8 cellular contexts compared by ENCODE assay signal in the genomic region with DNA sequence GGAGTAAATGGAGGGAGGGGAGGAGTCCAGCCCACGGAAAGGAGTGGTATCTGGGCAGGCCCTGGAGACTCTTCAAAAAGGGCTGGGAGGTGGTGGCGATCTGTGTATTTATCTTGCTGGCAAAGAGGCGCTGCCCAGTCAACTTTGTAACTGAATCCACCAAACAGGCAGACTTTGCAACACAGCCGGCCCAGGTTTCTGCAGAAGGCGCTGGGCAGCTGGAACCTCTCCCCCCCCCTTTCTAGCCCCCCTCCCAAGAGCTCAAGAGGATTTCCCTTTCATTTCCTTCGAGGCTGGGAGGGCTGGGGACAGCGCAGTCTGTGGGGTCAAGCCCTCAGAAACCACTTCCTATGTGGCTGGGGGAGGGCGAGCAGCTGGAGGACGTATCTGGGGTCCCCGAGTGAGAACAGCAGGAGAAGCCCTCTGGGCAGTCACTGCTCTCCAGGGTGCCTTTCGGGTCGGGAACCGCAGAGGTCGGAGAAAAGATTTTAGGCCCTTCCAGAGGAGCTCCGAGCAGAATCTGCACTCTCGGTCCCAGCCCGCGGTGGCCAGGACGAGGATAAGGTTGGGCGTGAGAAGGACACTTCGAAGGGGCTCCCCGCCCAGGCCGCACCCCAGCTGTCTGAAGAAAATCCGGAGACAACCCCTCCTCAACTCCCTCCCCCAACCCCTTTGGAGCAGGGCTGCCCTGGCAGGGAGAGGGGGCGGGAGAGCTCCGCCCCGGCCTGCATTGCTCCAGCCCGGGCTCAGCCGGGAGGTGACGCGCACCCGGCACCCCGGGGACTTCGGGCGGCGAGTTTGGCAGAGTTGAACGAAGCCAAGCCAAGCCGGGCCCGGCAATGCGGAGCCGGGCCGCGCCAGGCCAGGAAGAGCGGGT. TPM values are rescaled to one million over a fixed set of nuclear protein-coding genes. Genes with fewer than 3 reads are reported as not detected.
DNase-seq lines count a peak whose midpoint lies in the region; ATAC-seq and TF ChIP-seq lines count a peak whose summit lies in the region.

No MANE protein-coding gene starts in this region.

- no peaks in the 10 kb centered on the region for H3K36me3 ChIP-seq in spleen

- peaks cover 2% of the 10 kb centered on the region for H3K27me3 Mint-ChIP-seq in IgD-negative memory B cell

- WGBS in spleen, 5 donors = 1% methylated on average over 26 to 44 of the region's 44 CpGs

- in situ Hi-C loops in T47D (cut with HindIII; ENCODE audit: low pct_unique_long_range_greater_than_20kb, low sequenced_read_pairs) = no loop called here

- DNase-seq in D341Med (ENCODE audit: low spot score) (peak; percentile 60), T1000 (lab: John Stamatoyannopoulos, UW) (peak; percentile 52), T47D (ENCODE audit: low read depth in 1 of 2, low spot score in 1 of 2) (peak; percentile 46 to 73), iris pigment epithelial cell (ENCODE audit: low read depth) (peak; percentile 65), spleen (peak; percentile 92), NCI-H1105 (lab: John Stamatoyannopoulos, UW) (no peak)

- H3K4me1 Mint-ChIP-seq in IgD-negative memory B cell = peaks cover 11 to 16% (median 16%) of the 10 kb centered on the region in 3 donors

- peak overlapping the region; percentile 72 to 97 (median 86) for H3K4me3 ChIP-seq in spleen

- peak overlapping the region in 1 of 3 donors; percentile 59 for H3K27ac Mint-ChIP-seq in IgD-negative memory B cell

- peak overlapping the region; percentile 81 to 96 (median 92) for H3K4me3 Mint-ChIP-seq in IgD-negative memory B cell

- H3K27ac ChIP-seq in spleen = peak overlapping the region; percentile 66 to 91 (median 84)

- H3K9me3 Mint-ChIP-seq in IgD-negative memory B cell = no peaks in the 10 kb centered on the region

- H3K36me3 Mint-ChIP-seq in IgD-negative memory B cell = no peaks in the 10 kb centered on the region

- TF ChIP-seq POLR2A in spleen (IDR thresholded peaks at IDR 0.05) = no peak

- H3K27me3 ChIP-seq in spleen (replicated peaks in 1 of 7) = peaks cover 0 to 6% (median 0%) of the 10 kb centered on the region in 7 donors

- no peak for TF ChIP-seq CTCF in spleen (IDR thresholded peaks at IDR 0.05 in 8 of 11, conservative IDR thresholded peaks at IDR 0.05 in 3 of 11)

- H3K4me1 ChIP-seq in spleen = peaks cover 11 to 67% (median 43%) of the 10 kb centered on the region in 6 donors

- ATAC-seq in GM21515 (IDR thresholded peaks at IDR 0.05; ENCODE audit: unreplicated experiment) = peak; percentile 24

- H3K9me3 ChIP-seq in spleen = no peaks in the 10 kb centered on the region

- intact Hi-C loops in spleen (cut with DNase I; ENCODE audit: low total_unique reads) = loop anchor here (10.0 kb wide), 1 partner anchor 760 kb away; a partner anchor contains a TSS

RNA-seq across cellular contexts. Expression of a gene that starts 0.9 kb away (rescaled TPM):
- polyA plus RNA-seq in IgD-negative memory B cell (0.80 TPM), spleen (10 to 100 TPM in 1 of 3 donors, 1 to 10 TPM in 2; 4.9 to 11.8 (median 5.8) TPM)
- total RNA-seq in spleen = 10 to 100 TPM; 12.6 to 34.1 (median 27.1) TPM
